27 cellular contexts compared by ENCODE assay signal in the genomic region with DNA sequence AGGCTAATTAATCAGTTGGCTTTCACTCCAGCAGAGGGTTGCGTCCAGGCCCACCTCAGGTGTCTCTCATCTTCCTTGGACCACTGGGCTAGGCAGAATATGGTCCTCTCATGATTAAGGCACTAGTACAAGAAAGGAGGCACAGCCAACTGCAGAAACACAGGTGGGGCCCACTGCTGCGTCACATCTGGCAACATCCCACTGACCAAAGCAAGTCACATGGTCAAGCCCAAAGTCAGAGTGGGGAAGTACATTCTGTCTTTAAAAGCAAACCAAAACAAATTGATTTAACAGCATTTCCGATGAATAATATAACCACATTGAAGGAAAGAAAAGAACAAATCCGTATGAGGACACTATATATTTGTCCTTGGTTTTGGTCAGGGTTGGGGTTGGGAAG. TPM values are rescaled to one million over a fixed set of nuclear protein-coding genes. Genes with fewer than 3 reads are reported as not detected.
DNase-seq lines count a peak whose midpoint lies in the region; ATAC-seq and TF ChIP-seq lines count a peak whose summit lies in the region.
"Had no signal": no experiment of that assay in that cellular context is flagged by ENCODE, and none has a peak within 500 bp of the region (broad histone marks: within the 10 kb centered on the region; RNA-seq: fewer than 3 reads in every experiment).

No MANE protein-coding gene starts in this region.

- no peak for ATAC-seq in Panc1
- ATAC-seq in psoas muscle, result no peak
- ATAC-seq in HG02852 (IDR thresholded peaks at IDR 0.05; ENCODE audit: unreplicated experiment), result no peak
- ATAC-seq: CD8-positive, alpha-beta T cell; GM12878; GM23338 had no signal

- H3K27ac ChIP-seq in Panc1 (ENCODE audit: low read length) (peak overlapping the region; percentile 34; the same call in 1 of the 2 replicates), endodermal cell (ENCODE audit: low read depth, low read length) (no peak overlapping the region), psoas muscle (no peak overlapping the region), testis (no peak overlapping the region)
- H3K27ac ChIP-seq: C4-2B, PC-9, RWPE1 had no signal

- 94 to 97% methylated on average over 4 of the region's 4 CpGs for WGBS in endodermal cell (ENCODE audit: insufficient coverage in 1 of 2, insufficient read length in 1 of 2), 2 experiments
- WGBS in psoas muscle, 3 donors, result 49 to 62% (median 50%) methylated on average over 4 of the region's 4 CpGs
- WGBS in testis, 2 donors, result 67 to 76% methylated on average over 4 of the region's 4 CpGs

- no peaks in the 10 kb centered on the region for H3K27me3 ChIP-seq in Panc1 (ENCODE audit: control insufficient read depth, insufficient read depth, low read length)
- H3K27me3 ChIP-seq in endodermal cell (ENCODE audit: control insufficient read depth, insufficient read depth, low read length, poor library complexity, severe bottlenecking), result no peaks in the 10 kb centered on the region
- H3K27me3 ChIP-seq in psoas muscle (ENCODE audit: insufficient read depth in 3 of 3, low read length in 2 of 3), result no peaks in the 10 kb centered on the region
- no peaks in the 10 kb centered on the region for H3K27me3 ChIP-seq in testis

- peaks cover 14% of the 10 kb centered on the region for H3K4me1 ChIP-seq in Panc1 (ENCODE audit: control insufficient read depth, insufficient read depth, low read length)
- H3K4me1 ChIP-seq in endodermal cell (ENCODE audit: control insufficient read depth, insufficient read depth, low read length), result peaks cover 5% of the 10 kb centered on the region
- no peaks in the 10 kb centered on the region for H3K4me1 ChIP-seq in psoas muscle
- H3K4me1 ChIP-seq in testis, result no peaks in the 10 kb centered on the region

- H3K9me3 Mint-ChIP-seq in endodermal cell, result no peaks in the 10 kb centered on the region
- H3K9me3 Mint-ChIP-seq in endothelial cell (ENCODE audit: unreplicated experiment), result no peaks in the 10 kb centered on the region
- H3K9me3 Mint-ChIP-seq in activated T-helper 1 cell treated with anti-CD3 and anti-CD28 coated beads, Interleukin-12 subunit alpha, Interleukin-12 subunit beta, Interleukin-2, Interleukin-4 antibody, amounts not matched to agents 30 ng/mL and 10 ng/mL and 1 ng/mL, durations not matched to agents 14 hours and 24 hours and 36 hours, result no peaks in the 10 kb centered on the region
- H3K9me3 Mint-ChIP-seq: CD8-positive, alpha-beta T cell; GM23338; HFFc6 had no signal

- POLR2A ChIA-PET in Panc1 (lab: Charles Lee), result no interaction called here

- BruUV-seq in Panc1 (replicated peaks; lab: Mats Ljungman, UMichigan), result no TSS peak

- CTCF ChIA-PET in Panc1 (lab: Charles Lee), result no interaction called here

- intact Hi-C loops in Panc1 (cut with micrococcal nuclease; ENCODE audit: unreplicated experiment), result no loop called here
- intact Hi-C loops in psoas muscle (cut with DNase I), result no loop called here
- intact Hi-C loops in testis (cut with DNase I; ENCODE audit: low total_unique reads), result no loop called here
- intact Hi-C loops in activated T-helper 1 cell treated with anti-CD3 and anti-CD28 coated beads, Interleukin-12 subunit alpha, Interleukin-12 subunit beta, Interleukin-2, Interleukin-4 antibody, amounts not matched to agents 30 ng/mL and 10 ng/mL and 1 ng/mL, durations not matched to agents 14 hours and 24 hours and 36 hours (cut with micrococcal nuclease), result no loop called here

- H3K27me3 Mint-ChIP-seq in endodermal cell (ENCODE audit: insufficient read depth) (peaks cover 6% of the 10 kb centered on the region), endothelial cell (ENCODE audit: unreplicated experiment) (peaks cover 4% of the 10 kb centered on the region)
- peaks cover 3% of the 10 kb centered on the region for H3K27me3 Mint-ChIP-seq in activated T-helper 1 cell treated with anti-CD3 and anti-CD28 coated beads, Interleukin-12 subunit alpha, Interleukin-12 subunit beta, Interleukin-2, Interleukin-4 antibody, amounts not matched to agents 30 ng/mL and 10 ng/mL and 1 ng/mL, durations not matched to agents 14 hours and 24 hours and 36 hours (ENCODE audit: insufficient read depth)

- H3K9me3 ChIP-seq in Panc1 (ENCODE audit: control insufficient read depth, insufficient read depth, low read depth, low read length) (no peaks in the 10 kb centered on the region), endodermal cell (ENCODE audit: control insufficient read depth, low read length) (no peaks in the 10 kb centered on the region), psoas muscle (no peaks in the 10 kb centered on the region), testis (no peaks in the 10 kb centered on the region)
- H3K9me3 ChIP-seq: MG63 had no signal

- TF ChIP-seq CTCF in Panc1 (IDR thresholded peaks at IDR 0.05), result no peak
- no peak for TF ChIP-seq CTCF in endodermal cell (conservative IDR thresholded peaks at IDR 0.05)
- no peak for TF ChIP-seq CTCF in psoas muscle (IDR thresholded peaks at IDR 0.05)
- no peak for TF ChIP-seq CTCF in testis (IDR thresholded peaks at IDR 0.05)
- TF ChIP-seq CTCF in endothelial cell (IDR thresholded peaks at IDR 0.05; ENCODE audit: unreplicated experiment), result no peak

- H3K27ac Mint-ChIP-seq in endodermal cell, result no peak overlapping the region
- no peak overlapping the region for H3K27ac Mint-ChIP-seq in endothelial cell (ENCODE audit: unreplicated experiment)
- no peak overlapping the region for H3K27ac Mint-ChIP-seq in activated T-helper 1 cell treated with anti-CD3 and anti-CD28 coated beads, Interleukin-12 subunit alpha, Interleukin-12 subunit beta, Interleukin-2, Interleukin-4 antibody, amounts not matched to agents 30 ng/mL and 10 ng/mL and 1 ng/mL, durations not matched to agents 14 hours and 24 hours and 36 hours
- H3K27ac Mint-ChIP-seq: B cell; CD8-positive, alpha-beta T cell; GM23338; H9; HFFc6 had no signal

- DNase-seq in Panc1 (ENCODE audit: low read depth, low spot score), result no peak
- peak; percentile 24 for DNase-seq in endodermal cell
- peak; percentile 44 to 68 for DNase-seq in psoas muscle
- DNase-seq in testis, result peak; percentile 49
- DNase-seq in endothelial cell (ENCODE audit: low spot score), result no peak
- no peak for DNase-seq in activated T-helper 1 cell treated with anti-CD3 and anti-CD28 coated beads, Interleukin-12 subunit alpha, Interleukin-12 subunit beta, Interleukin-2, Interleukin-4 antibody, amounts not matched to agents 30 ng/mL and 10 ng/mL and 1 ng/mL, durations not matched to agents 14 hours and 24 hours and 36 hours (ENCODE audit: low spot score)
- DNase-seq: Caco-2; CD8-positive, alpha-beta T cell; H9; KBM-7; NCI-H1105 treated with DMSO at 0.1 percent for 48 hours; NCI-H146; NCI-H2029; NCI-H446 treated with DMSO at 0.1 percent for 48 hours; NCI-H526; NCI-H82; NK-92 treated with Interleukin-12 subunit alpha and Interleukin-12 subunit beta, amount 100 ng/mL, for 24 hours; PC-9; SHP77 treated with DMSO at 0.1 percent for 48 hours had no signal

- no peaks in the 10 kb centered on the region for H3K36me3 ChIP-seq in Panc1 (ENCODE audit: control insufficient read depth, insufficient read depth, low read length)
- no peaks in the 10 kb centered on the region for H3K36me3 ChIP-seq in endodermal cell (ENCODE audit: control insufficient read depth, insufficient read depth, low read length)
- H3K36me3 ChIP-seq in psoas muscle (ENCODE audit: insufficient read depth in 1 of 2, low read depth in 1 of 2), result no peaks in the 10 kb centered on the region
- H3K36me3 ChIP-seq in testis (ENCODE audit: low read depth, missing control alignments), result no peaks in the 10 kb centered on the region
- H3K36me3 ChIP-seq: MG63 had no signal

- H3K9ac ChIP-seq in endodermal cell (ENCODE audit: extremely low read depth, low read length, poor library complexity, severe bottlenecking), result no peak overlapping the region

- in situ Hi-C loops in Panc1 (cut with HindIII; ENCODE audit: low pct_unique_long_range_greater_than_20kb, low sequenced_read_pairs), result no loop called here

- TF ChIP-seq POLR2A in testis (IDR thresholded peaks at IDR 0.05), result no peak

- H3K4me1 Mint-ChIP-seq in endodermal cell (peaks cover 5% of the 10 kb centered on the region), endothelial cell (ENCODE audit: unreplicated experiment) (no peaks in the 10 kb centered on the region)
- H3K4me1 Mint-ChIP-seq in activated T-helper 1 cell treated with anti-CD3 and anti-CD28 coated beads, Interleukin-12 subunit alpha, Interleukin-12 subunit beta, Interleukin-2, Interleukin-4 antibody, amounts not matched to agents 30 ng/mL and 10 ng/mL and 1 ng/mL, durations not matched to agents 14 hours and 24 hours and 36 hours (ENCODE audit: low read depth), result no peaks in the 10 kb centered on the region
- H3K4me1 Mint-ChIP-seq: B cell had no signal

- H3K4me3 ChIP-seq in Panc1 (ENCODE audit: low read depth in 2 of 2, low read length in 2 of 2), result no peak overlapping the region
- H3K4me3 ChIP-seq in endodermal cell (ENCODE audit: low read length), result no peak overlapping the region
- no peak overlapping the region for H3K4me3 ChIP-seq in psoas muscle
- H3K4me3 ChIP-seq in testis, result no peak overlapping the region
- H3K4me3 ChIP-seq: GM12878, GM23338, MG63, PC-9 had no signal

- H3K36me3 Mint-ChIP-seq in endodermal cell (ENCODE audit: low read depth), result no peaks in the 10 kb centered on the region
- H3K36me3 Mint-ChIP-seq in endothelial cell (ENCODE audit: low read depth, unreplicated experiment), result no peaks in the 10 kb centered on the region
- H3K36me3 Mint-ChIP-seq in activated T-helper 1 cell treated with anti-CD3 and anti-CD28 coated beads, Interleukin-12 subunit alpha, Interleukin-12 subunit beta, Interleukin-2, Interleukin-4 antibody, amounts not matched to agents 30 ng/mL and 10 ng/mL and 1 ng/mL, durations not matched to agents 14 hours and 24 hours and 36 hours (ENCODE audit: low read depth), result no peaks in the 10 kb centered on the region
- H3K36me3 Mint-ChIP-seq: CD8-positive, alpha-beta T cell had no signal

- no peak overlapping the region for H3K4me3 Mint-ChIP-seq in endodermal cell
- H3K4me3 Mint-ChIP-seq in endothelial cell (ENCODE audit: unreplicated experiment), result no peak overlapping the region
- no peak overlapping the region for H3K4me3 Mint-ChIP-seq in activated T-helper 1 cell treated with anti-CD3 and anti-CD28 coated beads, Interleukin-12 subunit alpha, Interleukin-12 subunit beta, Interleukin-2, Interleukin-4 antibody, amounts not matched to agents 30 ng/mL and 10 ng/mL and 1 ng/mL, durations not matched to agents 14 hours and 24 hours and 36 hours
- H3K4me3 Mint-ChIP-seq: B cell; CD8-positive, alpha-beta T cell; GM23338; H9; HFFc6 had no signal

RNA-seq across cellular contexts. Expression of a gene that starts 28.0 kb away (rescaled TPM):
- total RNA-seq in Panc1 (2021; ENCODE audit: unreplicated experiment), result 32.5 TPM
- 24.4 TPM for polyA plus RNA-seq in Panc1 (2012; ENCODE audit: insufficient read length)
- 10 to 100 TPM; 30.4 to 30.5 TPM for total RNA-seq in endodermal cell
- polyA plus RNA-seq in endodermal cell (2013, experiment 1 of 2), result 59.9 TPM
- polyA plus RNA-seq in endodermal cell (2013, experiment 2 of 2), result 57.9 TPM
- total RNA-seq in psoas muscle, result 10 to 100 TPM in 1 of 4 donors, 1 to 10 TPM in 3; 7.4 to 12.3 (median 8.6) TPM
- 10 to 100 TPM in 1 of 3 donors, 1 to 10 TPM in 2; 5.3 to 10.5 (median 8.6) TPM for polyA plus RNA-seq in psoas muscle
- total RNA-seq in testis, result 10 to 100 TPM; 41.2 to 51.8 TPM
- 53.9 TPM for polyA plus RNA-seq in testis (ENCODE audit: insufficient read depth, low read depth, low replicate concordance)
- total RNA-seq in endothelial cell (ENCODE audit: unreplicated experiment), result 38.8 TPM
- 5.0 and 6.1 TPM in 2 replicates for total RNA-seq in activated T-helper 1 cell treated with anti-CD3 and anti-CD28 coated beads, Interleukin-12 subunit alpha, Interleukin-12 subunit beta, Interleukin-2, Interleukin-4 antibody, amounts not matched to agents 30 ng/mL and 10 ng/mL and 1 ng/mL, durations not matched to agents 14 hours and 24 hours and 36 hours

Comparison
In these comparisons a context has a peak if more than half of its experiments do, and no peak if none do; other contexts are left out.
1. DNase-seq: peak in endodermal cell (single experiment), psoas muscle (2 of 2) and testis (single experiment); none in Panc1 (single experiment), endothelial cell (single experiment) and activated T-helper 1 cell treated with anti-CD3 and anti-CD28 coated beads, Interleukin-12 subunit alpha, Interleukin-12 subunit beta, Interleukin-2, Interleukin-4 antibody, amounts not matched to agents 30 ng/mL and 10 ng/mL and 1 ng/mL, durations not matched to agents 14 hours and 24 hours and 36 hours (single experiment).